Comparison of ENCODE assay signal across 9 cellular contexts in genomic region chr1:41955461-41956159, GRCh38. TPM values are rescaled to one million over a fixed set of nuclear protein-coding genes. Genes with fewer than 3 reads are reported as not detected.
DNase-seq lines count a peak whose midpoint lies in the region; ATAC-seq and TF ChIP-seq lines count a peak whose summit lies in the region.
"Had no signal": no experiment of that assay in that cellular context is flagged by ENCODE, and none has a peak within 500 bp of the region (broad histone marks: within the 10 kb centered on the region; RNA-seq: fewer than 3 reads in every experiment).

No MANE protein-coding gene starts in this region.

- ATAC-seq in GM21381 (IDR thresholded peaks at IDR 0.05; ENCODE audit: unreplicated experiment) (peak; percentile 75), right lobe of liver (no peak)

- H3K27me3 ChIP-seq in osteoblast (ENCODE audit: insufficient read depth, low read length), result no peaks in the 10 kb centered on the region
- no peaks in the 10 kb centered on the region for H3K27me3 ChIP-seq in right lobe of liver
- no peaks in the 10 kb centered on the region for H3K27me3 ChIP-seq in effector memory CD4-positive, alpha-beta T cell (replicated peaks; ENCODE audit: control insufficient read depth, insufficient read depth, low read length, poor library complexity, severe bottlenecking)
- H3K27me3 ChIP-seq: heart right ventricle had no signal

- no peak for TF ChIP-seq CTCF in astrocyte of the spinal cord (IDR thresholded peaks at IDR 0.05; ENCODE audit: low read depth, low read length)
- TF ChIP-seq CTCF in osteoblast (IDR thresholded peaks at IDR 0.05; ENCODE audit: extremely low read depth, low read depth, low read length), result no peak
- TF ChIP-seq CTCF in right lobe of liver (IDR thresholded peaks at IDR 0.05), result no peak

- intact Hi-C loops in right lobe of liver (cut with DNase I), result no loop called here

- no peak overlapping the region for H2AFZ ChIP-seq in osteoblast (ENCODE audit: low read length)

- H3K9me3 ChIP-seq in KOPT-K1 (ENCODE audit: insufficient read depth, low read length, poor library complexity, severe bottlenecking) (peaks cover 12% of the 10 kb centered on the region), osteoblast (ENCODE audit: low read depth, low read length) (no peaks in the 10 kb centered on the region), right lobe of liver (no peaks in the 10 kb centered on the region)
- no peaks in the 10 kb centered on the region for H3K9me3 ChIP-seq in effector memory CD4-positive, alpha-beta T cell (ENCODE audit: control insufficient read depth, low read length)
- H3K9me3 ChIP-seq: heart right ventricle had no signal

- H3K79me2 ChIP-seq in osteoblast (ENCODE audit: insufficient read depth, low read length), result no peaks in the 10 kb centered on the region

- no peak for TF ChIP-seq POLR2A in right lobe of liver (IDR thresholded peaks at IDR 0.05)

- H3K4me1 ChIP-seq in osteoblast (ENCODE audit: insufficient read depth, low read length), result peaks cover 43% of the 10 kb centered on the region
- no peaks in the 10 kb centered on the region for H3K4me1 ChIP-seq in right lobe of liver
- no peaks in the 10 kb centered on the region for H3K4me1 ChIP-seq in effector memory CD4-positive, alpha-beta T cell (ENCODE audit: control insufficient read depth, insufficient read depth, low read length, poor library complexity, severe bottlenecking)

- H3K36me3 ChIP-seq in KOPT-K1 (ENCODE audit: insufficient read depth, low read length), result no peaks in the 10 kb centered on the region
- no peaks in the 10 kb centered on the region for H3K36me3 ChIP-seq in osteoblast (ENCODE audit: insufficient read depth, low read length)
- no peaks in the 10 kb centered on the region for H3K36me3 ChIP-seq in right lobe of liver
- H3K36me3 ChIP-seq in effector memory CD4-positive, alpha-beta T cell (ENCODE audit: control insufficient read depth, insufficient read depth, low read length), result no peaks in the 10 kb centered on the region
- H3K36me3 ChIP-seq: heart right ventricle had no signal

- peak overlapping the region; percentile 63 for H3K4me2 ChIP-seq in osteoblast (ENCODE audit: insufficient read depth, low read length)

- in situ Hi-C loops in astrocyte of the spinal cord (cut with HindIII; ENCODE audit: low sequenced_read_pairs), result no loop called here

- H3K27ac ChIP-seq in KOPT-K1 (ENCODE audit: low read depth, low read length, poor library complexity, severe bottlenecking), result peak overlapping the region; percentile 35
- H3K27ac ChIP-seq in osteoblast (ENCODE audit: low read depth, low read length), result peak overlapping the region; percentile 83
- no peak overlapping the region for H3K27ac ChIP-seq in right lobe of liver
- H3K27ac ChIP-seq in effector memory CD4-positive, alpha-beta T cell (ENCODE audit: insufficient read depth, low read length, poor library complexity, severe bottlenecking), result no peak overlapping the region
- H3K27ac ChIP-seq: heart right ventricle had no signal

- no peak overlapping the region for H3K4me3 ChIP-seq in astrocyte of the spinal cord (ENCODE audit: low read depth, low read length)
- H3K4me3 ChIP-seq in osteoblast (ENCODE audit: insufficient read depth, low read length), result peak overlapping the region; percentile 4
- H3K4me3 ChIP-seq in right lobe of liver, result no peak overlapping the region
- H3K4me3 ChIP-seq in effector memory CD4-positive, alpha-beta T cell (ENCODE audit: insufficient read depth, low read depth, low read length, poor library complexity, severe bottlenecking), result no peak overlapping the region
- H3K4me3 ChIP-seq: heart right ventricle had no signal

- no peaks in the 10 kb centered on the region for H4K20me1 ChIP-seq in osteoblast (ENCODE audit: insufficient read depth, low read length)

- WGBS in right lobe of liver (ENCODE audit: insufficient coverage, low coverage, low lambda C conversion rate, missing lambda C conversion rate), result 66% methylated on average over 9 of the region's 9 CpGs

- DNase-seq in COLO829 (ENCODE audit: low spot score), result peak; percentile 89
- peak; percentile 94 for DNase-seq in astrocyte of the spinal cord (ENCODE audit: low read depth, low spot score)
- peak; percentile 76 for DNase-seq in osteoblast (ENCODE audit: insufficient read length, low spot score, missing footprints)
- no peak for DNase-seq in right lobe of liver
- no peak for DNase-seq in activated CD8-positive, alpha-beta memory T cell treated with anti-CD3 and anti-CD28 coated beads, Interleukin-2, amount 50 U/mL, for 4 hours
- no peak for DNase-seq in effector memory CD4-positive, alpha-beta T cell
- DNase-seq: heart right ventricle had no signal

RNA-seq across cellular contexts. Expression of gene HIVEP3, which starts 36.9 kb away (rescaled TPM):
- total RNA-seq in osteoblast, result 1.8 TPM in 2 replicates
- 1 to 10 TPM; 1.4 to 3.9 (median 2.2) TPM for total RNA-seq in right lobe of liver

Comparison
In these comparisons a context has a peak if more than half of its experiments do, and no peak if none do; other contexts are left out.
1. DNase-seq: peak in COLO829 (single experiment), astrocyte of the spinal cord (single experiment) and osteoblast (single experiment); none in right lobe of liver (0 of 3), activated CD8-positive, alpha-beta memory T cell treated with anti-CD3 and anti-CD28 coated beads, Interleukin-2, amount 50 U/mL, for 4 hours (single experiment) and effector memory CD4-positive, alpha-beta T cell (0 of 3).
2. H3K27ac ChIP-seq: peak in KOPT-K1 (single experiment) and osteoblast (single experiment); none in right lobe of liver (0 of 3) and effector memory CD4-positive, alpha-beta T cell (single experiment).